In the genomic region with DNA sequence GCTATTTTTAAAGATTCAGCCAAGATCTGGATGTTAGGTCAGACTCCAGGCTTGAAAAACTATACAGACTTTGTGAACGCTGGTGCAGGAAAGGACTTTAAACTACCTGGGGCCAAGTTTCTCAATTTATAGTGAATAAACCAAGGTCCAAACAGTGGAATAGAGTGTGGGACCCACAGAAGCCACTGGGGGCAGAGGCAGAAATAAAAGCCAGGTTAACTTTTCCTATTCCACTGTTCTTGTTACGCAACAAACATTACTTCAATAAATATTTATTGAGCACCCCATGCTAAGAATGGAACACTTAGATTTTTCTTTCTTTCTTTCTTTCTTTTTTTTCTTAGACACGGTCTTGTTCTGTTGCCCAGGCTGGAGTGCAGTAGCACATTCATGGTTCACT, we compare ENCODE assay signal across 20 cellular contexts. TPM values are rescaled to one million over a fixed set of nuclear protein-coding genes. Genes with fewer than 3 reads are reported as not detected.
DNase-seq lines count a peak whose midpoint lies in the region; ATAC-seq and TF ChIP-seq lines count a peak whose summit lies in the region.
"Had no signal": no experiment of that assay in that cellular context is flagged by ENCODE, and none has a peak within 500 bp of the region (broad histone marks: within the 10 kb centered on the region; RNA-seq: fewer than 3 reads in every experiment).

No MANE protein-coding gene starts in this region.

- H3K27me3 ChIP-seq in Caco-2 (replicated peaks; ENCODE audit: control insufficient read depth, insufficient read depth, low read length) (no peaks in the 10 kb centered on the region), GM23338 (ENCODE audit: insufficient read depth) (no peaks in the 10 kb centered on the region), psoas muscle (ENCODE audit: insufficient read depth in 3 of 3, low read length in 2 of 3) (no peaks in the 10 kb centered on the region)
- H3K27me3 ChIP-seq: Peyer's patch had no signal

- H3K4me1 ChIP-seq in Caco-2, result peaks cover 43% of the 10 kb centered on the region
- no peaks in the 10 kb centered on the region for H3K4me1 ChIP-seq in GM23338 (ENCODE audit: insufficient read depth)
- no peaks in the 10 kb centered on the region for H3K4me1 ChIP-seq in psoas muscle
- H3K4me1 ChIP-seq: HAP-1, Peyer's patch had no signal

- no peak overlapping the region for H3K27ac ChIP-seq in GM23338 (ENCODE audit: low read depth)
- H3K27ac ChIP-seq in psoas muscle, result no peak overlapping the region
- H3K27ac ChIP-seq: Peyer's patch had no signal

- BruUV-seq in Caco-2 (replicated peaks; lab: Mats Ljungman, UMichigan), result no TSS peak

- 0 out of 2 replicates have a peak overlapping the region, but pooled peaks have one; percentile 6 for H2AFZ ChIP-seq in GM23338

- no peaks in the 10 kb centered on the region for H3K36me3 Mint-ChIP-seq in Caco-2 (ENCODE audit: insufficient read depth, unreplicated experiment)
- no peaks in the 10 kb centered on the region for H3K36me3 Mint-ChIP-seq in GM23338 (ENCODE audit: low read depth)
- no peaks in the 10 kb centered on the region for H3K36me3 Mint-ChIP-seq in WTC11
- peaks cover 0 to under 1% of the 10 kb centered on the region in 2 donors for H3K36me3 Mint-ChIP-seq in activated naive CD4-positive, alpha-beta T cell treated with anti-CD3 and anti-CD28 coated beads, Interleukin-2, amount 50 U/mL, for 72 hours

- H4K20me1 ChIP-seq in GM23338 (replicated peaks; ENCODE audit: insufficient read depth), result no peaks in the 10 kb centered on the region

- H3K27me3 Mint-ChIP-seq in Caco-2 (ENCODE audit: insufficient read depth, unreplicated experiment) (no peaks in the 10 kb centered on the region), GM23338 (ENCODE audit: insufficient read depth, low read depth, poor library complexity) (peaks cover 4% of the 10 kb centered on the region), WTC11 (ENCODE audit: low read depth) (no peaks in the 10 kb centered on the region)
- H3K27me3 Mint-ChIP-seq: CD4-positive, alpha-beta T cell had no signal

- H3K4me2 ChIP-seq in GM23338, result no peak overlapping the region

- CTCF ChIA-PET in Caco-2 (lab: Charles Lee) (no interaction called here), WTC11 (lab: Charles Lee) (no interaction called here)

- TF ChIP-seq CTCF in Caco-2 (IDR thresholded peaks at IDR 0.05; ENCODE audit: insufficient read depth in 1 of 2, low read depth in 1 of 2, low read length in 1 of 2, severe bottlenecking in 1 of 2, unreplicated experiment in 1 of 2) (peak in 1 of 2 experiments; percentile 44), GM23338 (conservative IDR thresholded peaks at IDR 0.05; ENCODE audit: low read depth in 2 of 2) (peak in 1 of 2 experiments; percentile 26; a peak in 1 of 4 replicates), WTC11 (IDR thresholded peaks at IDR 0.05) (no peak), omental fat pad (IDR thresholded peaks at IDR 0.05) (no peak), psoas muscle (IDR thresholded peaks at IDR 0.05) (no peak)

- H3K9me3 ChIP-seq in Caco-2, result no peaks in the 10 kb centered on the region
- H3K9me3 ChIP-seq in psoas muscle, result no peaks in the 10 kb centered on the region
- H3K9me3 ChIP-seq: HAP-1, Peyer's patch had no signal

- no peaks in the 10 kb centered on the region for H3F3A ChIP-seq in GM23338 (replicated peaks; ENCODE audit: low read depth)

- H3K27ac Mint-ChIP-seq in Caco-2 (ENCODE audit: unreplicated experiment) (peak overlapping the region; percentile 37), GM23338 (no peak overlapping the region), WTC11 (no peak overlapping the region)
- H3K27ac Mint-ChIP-seq in activated naive CD4-positive, alpha-beta T cell treated with anti-CD3 and anti-CD28 coated beads, Interleukin-2, amount 50 U/mL, for 72 hours, result no peak overlapping the region
- H3K27ac Mint-ChIP-seq: CD4-positive, alpha-beta T cell had no signal

- no peak overlapping the region for H3K4me3 ChIP-seq in Caco-2 (ENCODE audit: low read depth, low read length)
- no peak overlapping the region for H3K4me3 ChIP-seq in GM23338
- H3K4me3 ChIP-seq in psoas muscle, result no peak overlapping the region
- H3K4me3 ChIP-seq: HAP-1, Peyer's patch had no signal

- H3K9me3 Mint-ChIP-seq in Caco-2 (ENCODE audit: unreplicated experiment), result no peaks in the 10 kb centered on the region
- peaks cover under 1% of the 10 kb centered on the region; the same call in 2 of the 3 replicates for H3K9me3 Mint-ChIP-seq in GM23338
- H3K9me3 Mint-ChIP-seq in WTC11, result no peaks in the 10 kb centered on the region
- peaks cover 0 to 5% of the 10 kb centered on the region in 2 donors for H3K9me3 Mint-ChIP-seq in activated naive CD4-positive, alpha-beta T cell treated with anti-CD3 and anti-CD28 coated beads, Interleukin-2, amount 50 U/mL, for 72 hours
- H3K9me3 Mint-ChIP-seq: CD4-positive, alpha-beta T cell; T-helper 1 cell treated with Interleukin-12 subunit alpha and Interleukin-12 subunit beta and Interleukin-4 antibody, amounts not matched to agents 30 μg/mL and 1 μg/mL, for 36 hours had no signal

- H3K9me2 ChIP-seq in GM23338 (ENCODE audit: insufficient read depth), result no peaks in the 10 kb centered on the region

- no peaks in the 10 kb centered on the region for H3K79me2 ChIP-seq in GM23338 (replicated peaks; ENCODE audit: insufficient read depth)

- H3K36me3 ChIP-seq in Caco-2 (ENCODE audit: control insufficient read depth, insufficient read depth, low read length) (no peaks in the 10 kb centered on the region), GM23338 (ENCODE audit: insufficient read depth) (no peaks in the 10 kb centered on the region), psoas muscle (ENCODE audit: insufficient read depth in 1 of 2, low read depth in 1 of 2) (no peaks in the 10 kb centered on the region)
- H3K36me3 ChIP-seq: HAP-1, Peyer's patch had no signal

- DNase-seq in Caco-2 (peak in 1 of 2 experiments; percentile 38), GM23338 (ENCODE audit: low spot score) (peak; percentile 21), WTC11 (ENCODE audit: low spot score) (no peak), left lobe of liver (ENCODE audit: low spot score) (no peak), omental fat pad (ENCODE audit: low spot score) (no peak), psoas muscle (no peak)
- no peak for DNase-seq in activated naive CD4-positive, alpha-beta T cell treated with anti-CD3 and anti-CD28 coated beads, Interleukin-2, amount 50 U/mL, for 72 hours (ENCODE audit: low spot score in 2 of 2)
- DNase-seq: CD4-positive, alpha-beta T cell; KBM-7; NCI-H1048; NCI-H146; NCI-H2107; NCI-H226; Peyer's patch; Right ventricle myocardium superior had no signal

- 80 to 85% (median 84%) methylated on average over 3 of the region's 3 CpGs for WGBS in psoas muscle, 3 donors

- peaks cover 27% of the 10 kb centered on the region for H3K4me1 Mint-ChIP-seq in Caco-2 (ENCODE audit: low read depth, unreplicated experiment)
- no peaks in the 10 kb centered on the region for H3K4me1 Mint-ChIP-seq in GM23338
- peaks cover 6% of the 10 kb centered on the region; the same call in 1 of the 2 replicates for H3K4me1 Mint-ChIP-seq in WTC11

- H3K4me3 Mint-ChIP-seq in Caco-2 (ENCODE audit: unreplicated experiment) (no peak overlapping the region), GM23338 (no peak overlapping the region), WTC11 (no peak overlapping the region)
- H3K4me3 Mint-ChIP-seq: CD4-positive, alpha-beta T cell; T-helper 1 cell treated with Interleukin-12 subunit alpha and Interleukin-12 subunit beta and Interleukin-4 antibody, amounts not matched to agents 30 μg/mL and 1 μg/mL, for 36 hours had no signal

- POLR2A ChIA-PET in Caco-2 (lab: Charles Lee) (no interaction called here), WTC11 (lab: Charles Lee) (interaction anchor here (0.6 kb wide), 1 partner anchor 1449 kb away, joined by 5 read pairs; no protein-coding TSS in a partner anchor)

- ATAC-seq in GM23338 (peak; percentile 27; the same call in 1 of the 3 replicates), WTC11 (peak; percentile 61; the same call in 1 of the 2 replicates), left lobe of liver (peak; percentile 70), omental fat pad (ENCODE audit: low FRiP score) (no peak), psoas muscle (no peak), HG03095 (IDR thresholded peaks at IDR 0.05; ENCODE audit: unreplicated experiment) (no peak)
- no peak for ATAC-seq in activated naive CD4-positive, alpha-beta T cell treated with anti-CD3 and anti-CD28 coated beads, Interleukin-2, amount 50 U/mL, for 72 hours

- intact Hi-C loops in Caco-2 (cut with micrococcal nuclease; ENCODE audit: unreplicated experiment) (no loop called here), psoas muscle (cut with DNase I) (no loop called here)

TF ChIP-seq in GM23338, 12 proteins besides CTCF, POLR2A, EP300 and RAD21 (continues in another document):
- no peak for TF ChIP-seq EZH2 (IDR thresholded peaks at IDR 0.05; ENCODE audit: low read depth, unreplicated experiment)
- no peak for TF ChIP-seq CREB1 (CRISPR knock-in tag; IDR thresholded peaks at IDR 0.05; ENCODE audit: low read depth)

TF ChIP-seq in WTC11, 78 proteins besides CTCF, POLR2A, EP300 and RAD21 (continues in another document):
- TF ChIP-seq, protein P1, sequence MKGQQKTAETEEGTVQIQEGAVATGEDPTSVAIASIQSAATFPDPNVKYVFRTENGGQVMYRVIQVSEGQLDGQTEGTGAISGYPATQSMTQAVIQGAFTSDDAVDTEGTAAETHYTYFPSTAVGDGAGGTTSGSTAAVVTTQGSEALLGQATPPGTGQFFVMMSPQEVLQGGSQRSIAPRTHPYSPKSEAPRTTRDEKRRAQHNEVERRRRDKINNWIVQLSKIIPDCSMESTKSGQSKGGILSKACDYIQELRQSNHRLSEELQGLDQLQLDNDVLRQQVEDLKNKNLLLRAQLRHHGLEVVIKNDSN (CRISPR knock-in tag; IDR thresholded peaks at IDR 0.05), result no peak
- TF ChIP-seq ZNF671 (CRISPR knock-in tag; IDR thresholded peaks at IDR 0.05) (no peak), NFATC4 (CRISPR knock-in tag; IDR thresholded peaks at IDR 0.05) (no peak)

RNA-seq across cellular contexts. Expression of a gene that starts 11.0 kb away (rescaled TPM):
- total RNA-seq in Caco-2 (2022) (135 and 144 TPM in 2 replicates), WTC11 (2021) (not detected in 3 replicates), left lobe of liver (0.23 TPM), omental fat pad (1 to 10 TPM in 2 of 4 donors, under 1 TPM in 1, not detected in 1; 0.19 to 2.2 (median 1.1) TPM), psoas muscle (under 1 TPM in 1 of 4 donors, not detected in 3; 0.77 TPM)
- total RNA-seq in GM23338 (2014; rRNA removed; shearing (Covaris generic)), result not detected in 2 replicates
- polyA plus RNA-seq in GM23338 (2016; fragmentation: Nextera tagmentation; extraction: Ambion mirVana) (not detected in 2 replicates), psoas muscle (under 1 TPM in 1 of 3 donors, not detected in 2; 0.01 TPM)
- total RNA-seq in activated naive CD4-positive, alpha-beta T cell treated with anti-CD3 and anti-CD28 coated beads, Interleukin-2, amount 50 U/mL, for 72 hours, result under 1 TPM; 0.72 to 0.96 TPM
- total RNA-seq: A673, M059J, Peyer's patch, Right ventricle myocardium superior had no signal

RNA-seq across cellular contexts. Expression of a gene that starts 38.9 kb away (rescaled TPM):
- 0.32 and 0.41 TPM in 2 replicates for total RNA-seq in Caco-2 (2022)
- total RNA-seq in GM23338 (2014; rRNA removed; shearing (Covaris generic)), result 0.49 and 3.4 TPM in 2 replicates
- polyA plus RNA-seq in GM23338 (2016; fragmentation: Nextera tagmentation; extraction: Ambion mirVana), result 0.07 TPM in 1 of 2 replicates, not detected in the other
- total RNA-seq in WTC11 (2021), result 0.21 to 0.33 TPM (median 0.25 TPM) in 3 replicates
- 2.9 TPM for total RNA-seq in left lobe of liver
- 10 to 100 TPM; 11.7 to 84.9 (median 17.1) TPM for total RNA-seq in omental fat pad
- total RNA-seq in psoas muscle, result 1 to 10 TPM; 1.3 to 3.5 (median 1.5) TPM
- polyA plus RNA-seq in psoas muscle, result 1 to 10 TPM in 1 of 3 donors, under 1 TPM in 2; 0.48 to 1.4 (median 0.90) TPM
- 10 to 100 TPM; 34.4 to 52.2 TPM for total RNA-seq in activated naive CD4-positive, alpha-beta T cell treated with anti-CD3 and anti-CD28 coated beads, Interleukin-2, amount 50 U/mL, for 72 hours

Comparison
In these comparisons a context has a peak if more than half of its experiments do, and no peak if none do; other contexts are left out.
1. ATAC-seq: peak in GM23338 (single experiment), WTC11 (single experiment) and left lobe of liver (single experiment); none in omental fat pad (single experiment), psoas muscle (0 of 4), activated naive CD4-positive, alpha-beta T cell treated with anti-CD3 and anti-CD28 coated beads, Interleukin-2, amount 50 U/mL, for 72 hours (0 of 2) and HG03095 (single experiment).
2. RNA of a gene that starts 11.0 kb away (total RNA-seq): 135 to 144 TPM in Caco-2; 0.19 to 2.2 TPM in omental fat pad, 0.72 to 0.96 TPM in activated naive CD4-positive, alpha-beta T cell treated with anti-CD3 and anti-CD28 coated beads, Interleukin-2, amount 50 U/mL, for 72 hours, 0.23 TPM in left lobe of liver (single experiment), 0.77 TPM in psoas muscle, not detected in GM23338 and not detected in WTC11; every median in the first group is over 10 times any median in the second.